In genomic region chr5:151661968-151662732, GRCh38 we compare ENCODE assay signal across 9 cellular contexts. TPM values are rescaled to one million over a fixed set of nuclear protein-coding genes. Genes with fewer than 3 reads are reported as not detected.
DNase-seq lines count a peak whose midpoint lies in the region; ATAC-seq, FAIRE-seq and TF ChIP-seq lines count a peak whose summit lies in the region.
"Had no signal": no experiment of that assay in that cellular context is flagged by ENCODE, and none has a peak within 500 bp of the region (broad histone marks: within the 10 kb centered on the region; RNA-seq: fewer than 3 reads in every experiment).

No MANE protein-coding gene starts in this region.

- H3K36me3 ChIP-seq in suprapubic skin (peaks cover 33% of the 10 kb centered on the region), upper lobe of right lung (peaks cover 42% of the 10 kb centered on the region), HAP-1 (replicated peaks) (peaks cover 10% of the 10 kb centered on the region; the same call in 1 of the 2 replicates), colonic mucosa (no peaks in the 10 kb centered on the region)

- H3K4me1 ChIP-seq in suprapubic skin (peaks cover 75% of the 10 kb centered on the region), upper lobe of right lung (peaks cover 50% of the 10 kb centered on the region), HAP-1 (no peaks in the 10 kb centered on the region), colonic mucosa (peaks cover 5% of the 10 kb centered on the region)

- peak overlapping the region; percentile 72 for H3K27ac ChIP-seq in suprapubic skin
- no peak overlapping the region for H3K27ac ChIP-seq in upper lobe of right lung
- H3K27ac ChIP-seq in colonic mucosa, result no peak overlapping the region

- no peak for TF ChIP-seq CTCF in suprapubic skin (IDR thresholded peaks at IDR 0.05)
- TF ChIP-seq CTCF in D721Med (IDR thresholded peaks at IDR 0.05; ENCODE audit: insufficient read depth, missing control alignments), result no peak
- no peak for TF ChIP-seq CTCF in upper lobe of right lung (IDR thresholded peaks at IDR 0.05)
- TF ChIP-seq CTCF in colonic mucosa (IDR thresholded peaks at IDR 0.05), result no peak

- DNase-seq in suprapubic skin (ENCODE audit: low spot score in 2 of 2), result no peak
- no peak for DNase-seq in D721Med (ENCODE audit: insufficient read length, low spot score)
- no peak for DNase-seq in upper lobe of right lung
- no peak for DNase-seq in HAP-1 (ENCODE audit: low spot score in 2 of 2)
- DNase-seq in colonic mucosa, result no peak
- DNase-seq: MV-4-11 had no signal

- no peaks in the 10 kb centered on the region for H3K27me3 ChIP-seq in suprapubic skin
- no peaks in the 10 kb centered on the region for H3K27me3 ChIP-seq in upper lobe of right lung
- H3K27me3 ChIP-seq in HAP-1 (ENCODE audit: low read depth), result no peaks in the 10 kb centered on the region
- H3K27me3 ChIP-seq in colonic mucosa, result no peaks in the 10 kb centered on the region

- in situ Hi-C loops in HAP-1 (cut with MboI; ENCODE audit: low sequenced_read_pairs), result loop anchor here (5.0 kb wide), 1 partner anchor 80 kb away; no protein-coding TSS in a partner anchor

- FAIRE-seq in D721Med (lab: Jason Lieb, UNC), result no peak

- 32% methylated on average over 4 of the region's 4 CpGs for WGBS in suprapubic skin

- H3K9me3 ChIP-seq in suprapubic skin (no peaks in the 10 kb centered on the region), upper lobe of right lung (no peaks in the 10 kb centered on the region), HAP-1 (no peaks in the 10 kb centered on the region), colonic mucosa (no peaks in the 10 kb centered on the region)

- peak; percentile 70 for ATAC-seq in GM19351 (IDR thresholded peaks at IDR 0.05; ENCODE audit: unreplicated experiment)
- ATAC-seq in HG02870 (IDR thresholded peaks at IDR 0.05; ENCODE audit: unreplicated experiment), result peak; percentile 60
- ATAC-seq in upper lobe of right lung, result no peak

- H3K4me3 ChIP-seq in suprapubic skin (no peak overlapping the region), upper lobe of right lung (no peak overlapping the region), HAP-1 (no peak overlapping the region), colonic mucosa (no peak overlapping the region)

- TF ChIP-seq POLR2A in Raji (IDR thresholded peaks at IDR 0.05; ENCODE audit: insufficient read depth, low read depth, low read length) (0 out of 2 replicates have a peak, but pooled peaks have one; percentile 18), suprapubic skin (IDR thresholded peaks at IDR 0.05) (no peak)

- intact Hi-C loops in upper lobe of right lung (cut with DNase I) (loop anchor here (5.0 kb wide), 1 partner anchor 80 kb away; no protein-coding TSS in a partner anchor), colonic mucosa (cut with DNase I) (no loop called here)

- H3K9ac ChIP-seq in colonic mucosa (ENCODE audit: low read depth in 2 of 2, low read length in 2 of 2), result no peak overlapping the region

- TF ChIP-seq EP300 in suprapubic skin (IDR thresholded peaks at IDR 0.05), result no peak

RNA-seq across cellular contexts. Expression of gene SPARC, which starts 24.6 kb away (rescaled TPM):
- 100 to 1,000 TPM; 265 to 337 (median 270) TPM for total RNA-seq in suprapubic skin
- 1,248 TPM for total RNA-seq in upper lobe of right lung
- total RNA-seq in colonic mucosa, result 100 to 1,000 TPM; 107 to 258 TPM
